In the genomic region with DNA sequence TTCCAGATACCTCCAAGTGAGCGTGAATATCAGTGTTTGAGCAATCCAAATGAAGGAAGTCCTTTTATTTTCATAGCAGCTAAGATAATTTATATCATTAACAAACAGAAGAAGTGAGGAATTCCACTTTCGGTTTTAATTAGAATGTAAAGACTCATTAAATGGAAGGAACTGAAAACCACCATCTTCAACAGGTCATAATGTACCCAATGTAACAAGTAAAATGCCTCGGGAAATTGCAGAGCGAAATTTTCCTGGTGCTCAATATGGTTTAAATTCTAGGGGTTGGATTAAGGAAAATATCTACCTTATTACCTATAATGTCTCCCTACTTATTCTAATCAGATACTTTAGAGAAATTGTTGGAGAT, we compare ENCODE assay signal across 14 cellular contexts. TPM values are rescaled to one million over a fixed set of nuclear protein-coding genes. Genes with fewer than 3 reads are reported as not detected.
A peak's percentile ranks its signal among the peaks of the same experiment; 100 is the strongest.
DNase-seq lines count a peak whose midpoint lies in the region; ATAC-seq and TF ChIP-seq lines count a peak whose summit lies in the region.
"Had no signal": no experiment of that assay in that cellular context is flagged by ENCODE, and none has a peak within 500 bp of the region (broad histone marks: within the 10 kb centered on the region; RNA-seq: fewer than 3 reads in every experiment).

No MANE protein-coding gene starts in this region.

- H2BK5ac ChIP-seq in mesenchymal stem cell (ENCODE audit: low read depth, low read length, poor library complexity, severe bottlenecking): no peak overlapping the region

- H3K79me1 ChIP-seq in mesenchymal stem cell (replicated peaks; ENCODE audit: low read length, poor library complexity, severe bottlenecking): no peaks in the 10 kb centered on the region

- no peaks in the 10 kb centered on the region for H3K9me3 ChIP-seq in mesenchymal stem cell (ENCODE audit: control insufficient read depth, low read length)
- H3K9me3 ChIP-seq: psoas muscle had no signal

- H3K27me3 Mint-ChIP-seq in Calu3 (ENCODE audit: unreplicated experiment): no peaks in the 10 kb centered on the region
- H3K27me3 Mint-ChIP-seq in activated naive CD8-positive, alpha-beta T cell treated with anti-CD3 and anti-CD28 coated beads for 36 hours: no peaks in the 10 kb centered on the region

- peaks cover 2% of the 10 kb centered on the region for H3K9me3 Mint-ChIP-seq in Calu3 (ENCODE audit: low read depth, unreplicated experiment)
- no peaks in the 10 kb centered on the region for H3K9me3 Mint-ChIP-seq in activated naive CD8-positive, alpha-beta T cell treated with anti-CD3 and anti-CD28 coated beads for 36 hours

- no peak overlapping the region for H2AFZ ChIP-seq in mesenchymal stem cell (ENCODE audit: low read depth, low read length)

- H2BK12ac ChIP-seq in mesenchymal stem cell (ENCODE audit: low read length in 2 of 2): no peak overlapping the region

- ATAC-seq in HG02981 (IDR thresholded peaks at IDR 0.05; ENCODE audit: unreplicated experiment): peak; percentile 15
- ATAC-seq: left ventricle myocardium superior had no signal

- H3K27me3 ChIP-seq in mesenchymal stem cell (ENCODE audit: control insufficient read depth in 1 of 2, insufficient read depth in 1 of 2, low read length in 2 of 2): no peaks in the 10 kb centered on the region

- no peaks in the 10 kb centered on the region for H3K36me3 ChIP-seq in mesenchymal stem cell (ENCODE audit: control insufficient read depth in 1 of 2, insufficient read depth in 2 of 2, low read depth in 1 of 2, low read length in 2 of 2)

- H3K9ac ChIP-seq in mesenchymal stem cell (ENCODE audit: low read length): peak overlapping the region; percentile 30

- no peak overlapping the region for H3K23ac ChIP-seq in mesenchymal stem cell (ENCODE audit: low read length in 2 of 2)

- no peaks in the 10 kb centered on the region for H3K36me3 Mint-ChIP-seq in Calu3 (ENCODE audit: insufficient read depth, unreplicated experiment)
- H3K36me3 Mint-ChIP-seq in activated naive CD8-positive, alpha-beta T cell treated with anti-CD3 and anti-CD28 coated beads for 36 hours: no peaks in the 10 kb centered on the region

- BruUV-seq in Calu3 (replicated peaks; lab: Mats Ljungman, UMichigan): TSS peak; percentile 65

- no peak overlapping the region for H2AK5ac ChIP-seq in mesenchymal stem cell (ENCODE audit: low read length, severe bottlenecking)

- no peak overlapping the region for H2BK15ac ChIP-seq in mesenchymal stem cell (ENCODE audit: low read depth, poor library complexity, severe bottlenecking)

- H3K4me3 ChIP-seq in mesenchymal stem cell (ENCODE audit: insufficient read depth in 1 of 2, low read depth in 1 of 2, low read length in 2 of 2): no peak overlapping the region
- H3K4me3 ChIP-seq: dorsolateral prefrontal cortex, psoas muscle had no signal

- H3K4ac ChIP-seq in mesenchymal stem cell (ENCODE audit: low read depth in 1 of 2, low read length in 2 of 2): no peak overlapping the region

- H2BK120ac ChIP-seq in mesenchymal stem cell (ENCODE audit: low read depth, low read length): no peak overlapping the region

- H3K4me3 Mint-ChIP-seq in Calu3 (ENCODE audit: low read depth, unreplicated experiment): peak overlapping the region; percentile 24
- H3K4me3 Mint-ChIP-seq in activated naive CD8-positive, alpha-beta T cell treated with anti-CD3 and anti-CD28 coated beads for 36 hours: no peak overlapping the region

- peak overlapping the region; percentile 93 for H3K27ac Mint-ChIP-seq in Calu3 (ENCODE audit: unreplicated experiment)
- peak overlapping the region; percentile 34 for H3K27ac Mint-ChIP-seq in activated naive CD8-positive, alpha-beta T cell treated with anti-CD3 and anti-CD28 coated beads for 36 hours

- H3K4me1 ChIP-seq in mesenchymal stem cell (ENCODE audit: control insufficient read depth, insufficient read depth, low read depth, low read length): peaks cover 4% of the 10 kb centered on the region
- H3K4me1 ChIP-seq: psoas muscle had no signal

- no peak overlapping the region for H3K14ac ChIP-seq in mesenchymal stem cell (ENCODE audit: low read length in 2 of 2)

- peak overlapping the region; percentile 45 for H3K27ac ChIP-seq in mesenchymal stem cell (ENCODE audit: low read length, poor library complexity, severe bottlenecking)
- H3K27ac ChIP-seq: dorsolateral prefrontal cortex, psoas muscle had no signal

- no peak for TF ChIP-seq CTCF in Calu3 (IDR thresholded peaks at IDR 0.05; ENCODE audit: unreplicated experiment)

- WGBS in mesenchymal stem cell: no CpG with 5 or more reads among the region's 4 CpGs

- DNase-seq in Calu3: no peak
- DNase-seq in activated naive CD8-positive, alpha-beta T cell treated with anti-CD3 and anti-CD28 coated beads for 36 hours: no peak
- no peak for DNase-seq in mesenchymal stem cell
- DNase-seq in DMS153 treated with DMSO at 0.1 percent for 48 hours (lab: John Stamatoyannopoulos, UW; ENCODE audit: unreplicated experiment): no peak
- DNase-seq in NCI-H1417 (lab: John Stamatoyannopoulos, UW): no peak
- no peak for DNase-seq in mesenteric fat pad (ENCODE audit: low spot score)
- DNase-seq in NCI-H187 (lab: John Stamatoyannopoulos, UW): no peak
- DNase-seq: dorsolateral prefrontal cortex, left ventricle myocardium superior, NCI-H446 treated with DMSO at 0.1 percent for 48 hours, psoas muscle, SHP77, substantia nigra had no signal

- no peak overlapping the region for H4K8ac ChIP-seq in mesenchymal stem cell (ENCODE audit: low read length)

- H4K91ac ChIP-seq in mesenchymal stem cell (ENCODE audit: low read length): no peak overlapping the region

- intact Hi-C loops in Calu3 (cut with micrococcal nuclease; ENCODE audit: unreplicated experiment): loop anchor here (1.0 to 2.0 kb wide), 2 partner anchors 34 to 106 kb away; partner anchors contain the start of gene SLC9A7

- H3K18ac ChIP-seq in mesenchymal stem cell (ENCODE audit: low read depth in 1 of 2, low read length in 2 of 2): no peak overlapping the region

- H3K4me1 Mint-ChIP-seq in Calu3 (ENCODE audit: low read depth, unreplicated experiment): peaks cover 29% of the 10 kb centered on the region
- H3K4me1 Mint-ChIP-seq in activated naive CD8-positive, alpha-beta T cell treated with anti-CD3 and anti-CD28 coated beads for 36 hours: peaks cover 15% of the 10 kb centered on the region

- H3K4me2 ChIP-seq in mesenchymal stem cell (ENCODE audit: low read length, poor library complexity, severe bottlenecking): no peak overlapping the region

- CTCF ChIA-PET in Calu3 (lab: Charles Lee): interaction anchor here (0.7 to 1.3 kb wide), 2 partner anchors 34 to 425 kb away, joined by 3 read pairs; partner anchors contain the start of gene SLC9A7

RNA-seq across cellular contexts. Expression of gene SLC9A7, which starts 33.9 kb away (rescaled TPM):
- 66.4 and 83.3 TPM in 2 replicates for total RNA-seq in Calu3 (2022)
- total RNA-seq in activated naive CD8-positive, alpha-beta T cell treated with anti-CD3 and anti-CD28 coated beads for 36 hours: 10 to 100 TPM; 11.5 to 12.4 TPM
- 1.7 TPM for polyA plus RNA-seq in mesenchymal stem cell (2013, experiment 1 of 2)
- 1.7 TPM for polyA plus RNA-seq in mesenchymal stem cell (2013, experiment 2 of 2)
- 1.3 TPM for total RNA-seq in mesenteric fat pad

RNA-seq across cellular contexts. Expression of gene RP2, which starts 44.0 kb away (rescaled TPM):
- total RNA-seq in Calu3 (2022) (25.5 and 28.6 TPM in 2 replicates), mesenteric fat pad (15.0 TPM)
- 1 to 10 TPM; 6.5 to 6.6 TPM for total RNA-seq in activated naive CD8-positive, alpha-beta T cell treated with anti-CD3 and anti-CD28 coated beads for 36 hours
- 9.7 TPM for polyA plus RNA-seq in mesenchymal stem cell (2013, experiment 1 of 2)
- 10.4 TPM for polyA plus RNA-seq in mesenchymal stem cell (2013, experiment 2 of 2)
